In genomic region chr1:173097001-173097400, GRCh38 we compare ENCODE assay signal across 19 cellular contexts. TPM values are rescaled to one million over a fixed set of nuclear protein-coding genes. Genes with fewer than 3 reads are reported as not detected.
"Had no signal": no experiment of that assay in that cellular context is flagged by ENCODE, and none has a peak within 500 bp of the region (broad histone marks: within the 10 kb centered on the region; RNA-seq: fewer than 3 reads in every experiment).

No MANE protein-coding gene starts in this region.

- ATAC-seq: gastrocnemius medialis; left ventricle myocardium superior; stimulated activated memory B cell treated with anti-CD40 and anti-IgM and Interleukin-4, amounts not matched to agents 10 μg/mL and 1 μg/mL and 100 μg/mL, for 72 hours; T-helper 17 cell had no signal

- H3K9ac ChIP-seq: neural progenitor cell had no signal

- H3K27ac Mint-ChIP-seq: activated CD4-positive, alpha-beta T cell treated with anti-CD3 and anti-CD28 coated beads, Interleukin-2, amount 10 ng/mL, durations not matched to agents 7 days and 5 days; activated naive CD4-positive, alpha-beta T cell treated with anti-CD3 and anti-CD28 coated beads, Interleukin-2, amount 10 ng/mL, durations not matched to agents 7 days and 5 days; activated T-helper 2 cell treated with anti-CD3 and anti-CD28 coated beads, Interferon-gamma antibody, Interleukin-2, Interleukin-4, amounts not matched to agents 10 μg/mL and 5 μg/mL and 100 μg/mL, durations not matched to agents 14 hours and 24 hours and 36 hours; neural progenitor cell; stimulated activated memory B cell treated with anti-CD40 and anti-IgM and Interleukin-4, amounts not matched to agents 10 μg/mL and 1 μg/mL and 100 μg/mL, for 72 hours; T-helper 17 cell had no signal

- H3K4me1 Mint-ChIP-seq: activated CD4-positive, alpha-beta T cell treated with anti-CD3 and anti-CD28 coated beads, Interleukin-2, amount 10 ng/mL, durations not matched to agents 7 days and 5 days; activated naive CD4-positive, alpha-beta T cell treated with anti-CD3 and anti-CD28 coated beads, Interleukin-2, amount 10 ng/mL, durations not matched to agents 7 days and 5 days; neural progenitor cell; stimulated activated memory B cell treated with anti-CD40 and anti-IgM and Interleukin-4, amounts not matched to agents 10 μg/mL and 1 μg/mL and 100 μg/mL, for 72 hours; T-helper 17 cell had no signal

- H3K36me3 Mint-ChIP-seq: activated naive CD4-positive, alpha-beta T cell treated with anti-CD3 and anti-CD28 coated beads, Interleukin-2, amount 10 ng/mL, durations not matched to agents 7 days and 5 days; neural progenitor cell; stimulated activated memory B cell treated with anti-CD40 and anti-IgM and Interleukin-4, amounts not matched to agents 10 μg/mL and 1 μg/mL and 100 μg/mL, for 72 hours had no signal

- H3K9me3 ChIP-seq: adrenal gland, esophagus muscularis mucosa, gastrocnemius medialis, tibial artery, vagina had no signal

- H3K4me3 ChIP-seq: adrenal gland, esophagus muscularis mucosa, gastrocnemius medialis, neural progenitor cell, smooth muscle cell, tibial artery, vagina had no signal

- H3K27me3 Mint-ChIP-seq: activated naive CD4-positive, alpha-beta T cell treated with anti-CD3 and anti-CD28 coated beads, Interleukin-2, amount 10 ng/mL, durations not matched to agents 7 days and 5 days; stimulated activated memory B cell treated with anti-CD40 and anti-IgM and Interleukin-4, amounts not matched to agents 10 μg/mL and 1 μg/mL and 100 μg/mL, for 72 hours; T-helper 17 cell had no signal

- H3K4me3 Mint-ChIP-seq: activated CD4-positive, alpha-beta T cell treated with anti-CD3 and anti-CD28 coated beads, Interleukin-2, amount 10 ng/mL, durations not matched to agents 7 days and 5 days; activated naive CD4-positive, alpha-beta T cell treated with anti-CD3 and anti-CD28 coated beads, Interleukin-2, amount 10 ng/mL, durations not matched to agents 7 days and 5 days; neural progenitor cell; stimulated activated memory B cell treated with anti-CD40 and anti-IgM and Interleukin-4, amounts not matched to agents 10 μg/mL and 1 μg/mL and 100 μg/mL, for 72 hours; T-helper 17 cell had no signal

- H3K36me3 ChIP-seq: adrenal gland, brain microvascular endothelial cell, esophagus muscularis mucosa, gastrocnemius medialis, neural progenitor cell, tibial artery, vagina had no signal

- H3K4me1 ChIP-seq: esophagus muscularis mucosa, gastrocnemius medialis, neural progenitor cell, tibial artery, vagina had no signal

- DNase-seq: activated CD4-positive, alpha-beta T cell treated with anti-CD3 and anti-CD28 coated beads, Interleukin-2, amount 10 ng/mL, durations not matched to agents 7 days and 5 days; activated CD4-positive, CD25-positive, alpha-beta regulatory T cell; activated naive CD4-positive, alpha-beta T cell treated with anti-CD3 and anti-CD28 coated beads, Interleukin-2, amount 10 ng/mL, durations not matched to agents 7 days and 5 days; adrenal gland; brain microvascular endothelial cell; cerebellar nuclear complex; gastrocnemius medialis; kidney; left ventricle myocardium superior; posterior cingulate gyrus; T-helper 17 cell; tibial artery had no signal

- H3K4me2 ChIP-seq: neural progenitor cell, smooth muscle cell had no signal

- H3K27me3 ChIP-seq: adrenal gland, brain microvascular endothelial cell, esophagus muscularis mucosa, gastrocnemius medialis, neural progenitor cell, tibial artery, vagina had no signal

- H2AFZ ChIP-seq: neural progenitor cell had no signal

- H3K9me3 Mint-ChIP-seq: activated CD4-positive, alpha-beta T cell treated with anti-CD3 and anti-CD28 coated beads, Interleukin-2, amount 10 ng/mL, durations not matched to agents 7 days and 5 days; activated naive CD4-positive, alpha-beta T cell treated with anti-CD3 and anti-CD28 coated beads, Interleukin-2, amount 10 ng/mL, durations not matched to agents 7 days and 5 days; activated T-helper 2 cell treated with anti-CD3 and anti-CD28 coated beads, Interferon-gamma antibody, Interleukin-2, Interleukin-4, amounts not matched to agents 10 μg/mL and 5 μg/mL and 100 μg/mL, durations not matched to agents 14 hours and 24 hours and 36 hours; neural progenitor cell; stimulated activated memory B cell treated with anti-CD40 and anti-IgM and Interleukin-4, amounts not matched to agents 10 μg/mL and 1 μg/mL and 100 μg/mL, for 72 hours had no signal

- H3K27ac ChIP-seq: adrenal gland, brain microvascular endothelial cell, esophagus muscularis mucosa, gastrocnemius medialis, neural progenitor cell, tibial artery, vagina had no signal

RNA-seq across cellular contexts. Expression of gene TNFSF18, which starts 46.3 kb away (rescaled TPM):
- total RNA-seq: activated CD4-positive, alpha-beta T cell treated with anti-CD3 and anti-CD28 coated beads, Interleukin-2, amount 10 ng/mL, durations not matched to agents 7 days and 5 days; activated CD8-positive, alpha-beta memory T cell treated with anti-CD3 and anti-CD28 coated beads for 36 hours; activated T-helper 2 cell treated with anti-CD3 and anti-CD28 coated beads, Interferon-gamma antibody, Interleukin-2, Interleukin-4, amounts not matched to agents 10 μg/mL and 5 μg/mL and 100 μg/mL, durations not matched to agents 14 hours and 24 hours and 36 hours; gastrocnemius medialis; kidney; left ventricle myocardium superior; smooth muscle cell; T-helper 17 cell; vagina had no signal
